7 cellular contexts compared by ENCODE assay signal in genomic region chr15:52439042-52439441, GRCh38.
DNase-seq lines count a peak whose midpoint lies in the region; ATAC-seq, FAIRE-seq and TF ChIP-seq lines count a peak whose summit lies in the region.
"Not testable (repeated sequence)": the region's sequence is repeated elsewhere in the genome, so short reads cannot be mapped to it uniquely, and the experiment has no call there.

No MANE protein-coding gene starts in this region.

- H3K27me3 Mint-ChIP-seq in CD14-positive monocyte (ENCODE audit: low read depth in 3 of 3); activated CD8-positive, alpha-beta T cell treated with anti-CD3 and anti-CD28 coated beads for 36 hours: not testable (repeated sequence)

- H3K18ac ChIP-seq in neuronal stem cell (ENCODE audit: low read length) = not testable (repeated sequence)

- CTCF ChIA-PET in activated CD8-positive, alpha-beta T cell treated with anti-CD3 and anti-CD28 coated beads for 36 hours (lab: Charles Lee) = interaction anchor here (1.9 kb wide), 1 partner anchor 25 kb away, joined by 9 read pairs; no protein-coding TSS in a partner anchor
- CTCF ChIA-PET in GM12878 (lab: Yijun Ruan, JAX) = interaction anchor here (1.2 to 1.8 kb wide), 2 partner anchors 21 to 27 kb away, joined by 3 read pairs; no protein-coding TSS in a partner anchor

- H3K79me1 ChIP-seq in neuronal stem cell (ENCODE audit: low read depth, low read length) = not testable (repeated sequence)

- not testable (repeated sequence) for H3K79me2 ChIP-seq in GM12878 (ENCODE audit: control insufficient read depth, insufficient read depth, low read length)
- H3K79me2 ChIP-seq in smooth muscle cell (ENCODE audit: low read depth) = peaks cover 37% of the 10 kb centered on the region

- not testable (repeated sequence) for H3K4me2 ChIP-seq in GM12878 (ENCODE audit: control insufficient read depth, insufficient read depth); neuronal stem cell (ENCODE audit: insufficient read depth, low read length, poor library complexity, severe bottlenecking); smooth muscle cell

- H4K20me1 ChIP-seq in GM12878 (ENCODE audit: control insufficient read depth, insufficient read depth) = not testable (repeated sequence)
- H4K20me1 ChIP-seq in smooth muscle cell (ENCODE audit: low read depth) = peaks cover 29% of the 10 kb centered on the region

- not testable (repeated sequence) for TF ChIP-seq POLR2A in GM12878 (IDR thresholded peaks at IDR 0.05; ENCODE audit: low read depth, low read length)

- H3K9ac ChIP-seq in GM12878 (ENCODE audit: control insufficient read depth, insufficient read depth, low read length); smooth muscle cell (ENCODE audit: low read depth); subcutaneous abdominal adipose tissue (ENCODE audit: low read length in 5 of 5): not testable (repeated sequence)
- peak overlapping the region; percentile 30 for H3K9ac ChIP-seq in neuronal stem cell (ENCODE audit: low read depth, low read length, poor library complexity)

- not testable (repeated sequence) for BruUV-seq in GM12878 (replicated peaks; lab: Mats Ljungman, UMichigan)

- SMC1A ChIA-PET in GM12878 (lab: Charles Lee; ENCODE audit: uncharacterized antibody, unreplicated experiment) = interaction anchor here (1.2 to 2.7 kb wide), 3 partner anchors 25 to 71 kb away, joined by 3 to 10 read pairs (median 7); no protein-coding TSS in a partner anchor

- not testable (repeated sequence) for H3K4me1 ChIP-seq in GM12878 (ENCODE audit: control insufficient read depth, insufficient read depth, low read length); neuronal stem cell (ENCODE audit: control insufficient read depth in 2 of 2, insufficient read depth in 1 of 2, low read depth in 1 of 2, low read length in 2 of 2)
- H3K4me1 ChIP-seq in smooth muscle cell (ENCODE audit: low read depth) (peaks cover 17% of the 10 kb centered on the region), subcutaneous abdominal adipose tissue (ENCODE audit: control insufficient read depth in 5 of 5, insufficient read depth in 5 of 5, low read length in 5 of 5) (peaks cover 0 to 43% (median 29%) of the 10 kb centered on the region in 5 donors)

- peaks cover 13% of the 10 kb centered on the region for H3F3A ChIP-seq in smooth muscle cell (ENCODE audit: low read depth)

- not testable (repeated sequence) for H2AFZ ChIP-seq in GM12878 (ENCODE audit: control insufficient read depth, low read depth, low read length); neuronal stem cell (ENCODE audit: low read length); smooth muscle cell (ENCODE audit: low read depth)

- intact Hi-C loops in CD14-positive monocyte (cut with micrococcal nuclease) = loop anchor here in 1 of 2 donors (2.0 kb wide), 1 partner anchor 44 kb away; no protein-coding TSS in a partner anchor
- intact Hi-C loops in activated CD8-positive, alpha-beta T cell treated with anti-CD3 and anti-CD28 coated beads for 36 hours (cut with micrococcal nuclease); GM12878 (cut with micrococcal nuclease; ENCODE audit: unreplicated experiment): not testable (repeated sequence)

- not testable (repeated sequence) for H3K9me3 Mint-ChIP-seq in CD14-positive monocyte; activated CD8-positive, alpha-beta T cell treated with anti-CD3 and anti-CD28 coated beads for 36 hours

- POLR2A ChIA-PET in activated CD8-positive, alpha-beta T cell treated with anti-CD3 and anti-CD28 coated beads for 36 hours (lab: Charles Lee) = interaction anchor here (0.7 kb wide), 1 partner anchor 28 kb away, joined by 3 read pairs; no protein-coding TSS in a partner anchor
- POLR2A ChIA-PET in GM12878 (lab: Charles Lee) = not testable (repeated sequence)

- H4K8ac ChIP-seq in neuronal stem cell (ENCODE audit: low read depth, low read length) = not testable (repeated sequence)

- ATAC-seq in activated CD8-positive, alpha-beta T cell treated with anti-CD3 and anti-CD28 coated beads for 36 hours; GM12878: not testable (repeated sequence)

- not testable (repeated sequence) for H4K91ac ChIP-seq in neuronal stem cell (ENCODE audit: low read depth, low read length, poor library complexity)

- not testable (repeated sequence) for H3K9me3 ChIP-seq in GM12878 (replicated peaks; ENCODE audit: control insufficient read depth, insufficient read depth, low read length); neuronal stem cell (replicated peaks in 1 of 2; ENCODE audit: control insufficient read depth in 2 of 2, insufficient read depth in 1 of 2, low read depth in 1 of 2, low read length in 2 of 2); smooth muscle cell (replicated peaks; ENCODE audit: low read depth); subcutaneous abdominal adipose tissue (ENCODE audit: control insufficient read depth in 5 of 5, low read length in 5 of 5)

- WGBS in GM12878 (ENCODE audit: insufficient coverage, insufficient replicate concordance, low lambda C conversion rate, missing lambda C conversion rate) = 98% methylated on average over 9 of the region's 9 CpGs
- WGBS in neuronal stem cell (ENCODE audit: extremely low coverage in 2 of 2, insufficient read length in 2 of 2, insufficient replicate concordance in 1 of 2), 2 donors = no CpG with 5 or more reads among the region's 9 CpGs
- WGBS in smooth muscle cell (ENCODE audit: low lambda C conversion rate) = 92% methylated on average over 9 of the region's 9 CpGs

- not testable (repeated sequence) for H2AK5ac ChIP-seq in neuronal stem cell (ENCODE audit: low read depth, low read length)

- not testable (repeated sequence) for H3K14ac ChIP-seq in neuronal stem cell (ENCODE audit: low read length)

- not testable (repeated sequence) for H3K36me3 Mint-ChIP-seq in CD14-positive monocyte; activated CD8-positive, alpha-beta T cell treated with anti-CD3 and anti-CD28 coated beads for 36 hours (ENCODE audit: low read depth)

- TF ChIP-seq RAD21 in GM12878 (IDR thresholded peaks at IDR 0.05; ENCODE audit: insufficient read depth, low read depth, low read length) = not testable (repeated sequence)

- H3K23ac ChIP-seq in neuronal stem cell (ENCODE audit: low read depth, low read length, poor library complexity) = not testable (repeated sequence)

- not testable (repeated sequence) for H3K4me3 ChIP-seq in GM12878; neuronal stem cell (ENCODE audit: low read length in 2 of 2); smooth muscle cell; subcutaneous abdominal adipose tissue (ENCODE audit: low read depth in 1 of 5, low read length in 5 of 5)

- RAD21 ChIA-PET in GM12878 (lab: Charles Lee; ENCODE audit: unreplicated experiment) = interaction anchor here (1.7 kb wide), 1 partner anchor 25 kb away, joined by 4 read pairs; no protein-coding TSS in a partner anchor

- peaks cover 69% of the 10 kb centered on the region for H3K4me1 Mint-ChIP-seq in CD14-positive monocyte
- peaks cover 29% of the 10 kb centered on the region for H3K4me1 Mint-ChIP-seq in activated CD8-positive, alpha-beta T cell treated with anti-CD3 and anti-CD28 coated beads for 36 hours (ENCODE audit: low read depth)

- in situ Hi-C loops in GM12878 (cut with MboI) = not testable (repeated sequence)

- not testable (repeated sequence) for H2BK12ac ChIP-seq in neuronal stem cell (ENCODE audit: low read length)

- H3K27me3 ChIP-seq in GM12878 (replicated peaks in 1 of 2; ENCODE audit: control insufficient read depth in 2 of 2, insufficient read depth in 2 of 2, low read length in 1 of 2); neuronal stem cell (ENCODE audit: control insufficient read depth in 3 of 3, insufficient read depth in 3 of 3, low read depth in 1 of 3, low read length in 3 of 3); smooth muscle cell (ENCODE audit: low read depth); subcutaneous abdominal adipose tissue (ENCODE audit: control insufficient read depth in 5 of 5, insufficient read depth in 4 of 5, low read length in 5 of 5): not testable (repeated sequence)

- not testable (repeated sequence) for H3K36me3 ChIP-seq in GM12878 (ENCODE audit: control insufficient read depth in 2 of 2, insufficient read depth in 2 of 2, low read length in 1 of 2); neuronal stem cell (replicated peaks in 1 of 2; ENCODE audit: control insufficient read depth in 2 of 2, insufficient read depth in 2 of 2, low read length in 2 of 2); smooth muscle cell (ENCODE audit: low read depth); subcutaneous abdominal adipose tissue (ENCODE audit: control insufficient read depth in 5 of 5, insufficient read depth in 5 of 5, low read length in 5 of 5)

- peak overlapping the region in 6 of 7 donors; percentile 46 to 93 (median 82) for H3K27ac Mint-ChIP-seq in CD14-positive monocyte
- H3K27ac Mint-ChIP-seq in activated CD8-positive, alpha-beta T cell treated with anti-CD3 and anti-CD28 coated beads for 36 hours = peak overlapping the region; percentile 4

- H3K4ac ChIP-seq in neuronal stem cell (ENCODE audit: low read length) = not testable (repeated sequence)

- not testable (repeated sequence) for H3K4me3 Mint-ChIP-seq in CD14-positive monocyte; activated CD8-positive, alpha-beta T cell treated with anti-CD3 and anti-CD28 coated beads for 36 hours

- not testable (repeated sequence) for H2BK120ac ChIP-seq in neuronal stem cell (ENCODE audit: low read depth, low read length)

- not testable (repeated sequence) for TF ChIP-seq EP300 in GM12878 (IDR thresholded peaks at IDR 0.05; ENCODE audit: borderline replicate concordance in 1 of 2, control insufficient read depth in 1 of 2, low read depth in 2 of 2, low read length in 2 of 2)

- H3K27ac ChIP-seq in GM12878 (ENCODE audit: control insufficient read depth, insufficient read depth); neuronal stem cell (replicated peaks; ENCODE audit: low read length): not testable (repeated sequence)
- H3K27ac ChIP-seq in epithelial cell of prostate = peak overlapping the region; percentile 28
- peak overlapping the region; percentile 41 for H3K27ac ChIP-seq in smooth muscle cell (ENCODE audit: low read depth)
- peak overlapping the region; percentile 77 for H3K27ac ChIP-seq in subcutaneous abdominal adipose tissue (ENCODE audit: low read depth, low read length)

- H2BK15ac ChIP-seq in neuronal stem cell (ENCODE audit: low read length) = not testable (repeated sequence)

- not testable (repeated sequence) for TF ChIP-seq CTCF in CD14-positive monocyte (IDR thresholded peaks at IDR 0.05); activated CD8-positive, alpha-beta T cell treated with anti-CD3 and anti-CD28 coated beads for 36 hours (IDR thresholded peaks at IDR 0.05); GM12878 (IDR thresholded peaks at IDR 0.05 in 2 of 3, conservative IDR thresholded peaks at IDR 0.05 in 1 of 3; ENCODE audit: control insufficient read depth in 2 of 3, extremely low read depth in 1 of 3, insufficient read depth in 1 of 3, low read depth in 3 of 3, low read length in 3 of 3); smooth muscle cell (IDR thresholded peaks at IDR 0.05; ENCODE audit: borderline replicate concordance, insufficient read depth, poor library complexity, severe bottlenecking)

- not testable (repeated sequence) for FAIRE-seq in GM12878 (lab: Jason Lieb, UNC)

- not testable (repeated sequence) for DNase-seq in CD14-positive monocyte (ENCODE audit: low spot score); activated CD8-positive, alpha-beta T cell treated with anti-CD3 and anti-CD28 coated beads for 36 hours; GM12878 (ENCODE audit: low read depth, low spot score); epithelial cell of prostate (ENCODE audit: low read depth, low spot score); neuronal stem cell (ENCODE audit: low spot score); smooth muscle cell (lab: John Stamatoyannopoulos, UW; ENCODE audit: unreplicated experiment)

- not testable (repeated sequence) for H2BK5ac ChIP-seq in neuronal stem cell (ENCODE audit: low read length)
